ENCODE assay signal across 7 cellular contexts in the genomic region with DNA sequence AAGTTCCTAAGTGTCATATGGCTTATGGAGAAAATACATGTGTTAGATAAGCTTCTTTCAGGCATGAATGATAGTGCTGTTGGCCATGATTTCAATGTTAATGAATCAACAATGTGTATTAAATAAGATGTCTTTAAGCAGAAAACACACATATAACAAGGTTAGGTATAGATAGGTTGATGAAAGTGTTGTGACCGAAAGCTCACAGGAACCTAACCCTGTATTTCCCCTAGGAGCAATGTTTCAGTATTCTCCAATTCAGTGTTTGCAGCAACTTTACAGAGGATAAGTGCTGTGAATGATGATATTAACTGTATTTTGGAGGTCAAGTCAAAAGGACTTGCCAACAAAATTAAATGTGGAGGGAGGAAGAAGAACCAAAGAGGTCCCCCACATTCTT.
"Had no signal": no experiment of that assay in that cellular context is flagged by ENCODE, and none has a peak within 500 bp of the region (broad histone marks: within the 10 kb centered on the region; RNA-seq: fewer than 3 reads in every experiment).

No MANE protein-coding gene starts in this region.

- DNase-seq: IMR-90, KBM-7, KG1 had no signal

- H3K27ac ChIP-seq: HL-60, KMS-11 had no signal

- H3K4me3 ChIP-seq: K562 had no signal

- ATAC-seq: HepG2, K562 had no signal
